In genomic region chr3:156606729-156607128, GRCh38 we compare ENCODE assay signal across 8 cellular contexts. TPM values are rescaled to one million over a fixed set of nuclear protein-coding genes. Genes with fewer than 3 reads are reported as not detected.
A peak's percentile ranks its signal among the peaks of the same experiment; 100 is the strongest.
DNase-seq lines count a peak whose midpoint lies in the region; ATAC-seq and TF ChIP-seq lines count a peak whose summit lies in the region.

No MANE protein-coding gene starts in this region.

- intact Hi-C loops in heart left ventricle (cut with DNase I) (loop anchor here in 3 of 10 donors (2.0 to 10.0 kb wide), 3 partner anchors 52 to 68 kb away; partner anchors contain the start of genes SSR3 (in 1 of the 3) and TIPARP (in 1 of the 3)), right cardiac atrium (cut with DNase I) (loop anchor here in 1 of 4 donors (10.0 kb wide), 1 partner anchor 478 kb away; no protein-coding TSS in a partner anchor), vagina (cut with DNase I) (no loop called here)

- H3K9ac ChIP-seq in HUES48 (ENCODE audit: low read depth, low read length) (no peak overlapping the region), endodermal cell (ENCODE audit: extremely low read depth, low read length, poor library complexity, severe bottlenecking) (no peak overlapping the region)

- H3K4me1 Mint-ChIP-seq in endodermal cell, result peaks cover 29% of the 10 kb centered on the region

- peak overlapping the region in 7 of 12 donors; percentile 69 to 86 (median 71) for H3K27ac ChIP-seq in heart left ventricle
- H3K27ac ChIP-seq in right cardiac atrium (ENCODE audit: low read length), result no peak overlapping the region
- H3K27ac ChIP-seq in HUES48 (ENCODE audit: low read depth, low read length), result no peak overlapping the region
- H3K27ac ChIP-seq in endodermal cell (ENCODE audit: low read depth, low read length), result no peak overlapping the region
- peak overlapping the region; percentile 65 for H3K27ac ChIP-seq in vagina
- H3K27ac ChIP-seq in coronary artery, result no peak overlapping the region

- no peak for ATAC-seq in heart left ventricle
- no peak for ATAC-seq in right cardiac atrium

- no peaks in the 10 kb centered on the region for H3K27me3 ChIP-seq in heart left ventricle
- no peaks in the 10 kb centered on the region for H3K27me3 ChIP-seq in right cardiac atrium (ENCODE audit: control insufficient read depth, insufficient read depth)
- peaks cover 11% of the 10 kb centered on the region; the same call in 1 of the 2 replicates for H3K27me3 ChIP-seq in HUES48 (ENCODE audit: control insufficient read depth, insufficient read depth, low read length)
- no peaks in the 10 kb centered on the region for H3K27me3 ChIP-seq in endodermal cell (ENCODE audit: control insufficient read depth, insufficient read depth, low read length, poor library complexity, severe bottlenecking)
- no peaks in the 10 kb centered on the region for H3K27me3 ChIP-seq in vagina

- H3K4me3 Mint-ChIP-seq in endodermal cell, result peak overlapping the region; percentile 58

- DNase-seq in heart left ventricle, result no peak
- DNase-seq in right cardiac atrium, result no peak
- no peak for DNase-seq in endodermal cell
- DNase-seq in vagina (ENCODE audit: extremely low spot score in 2 of 2), result no peak
- DNase-seq in NAMALWA (ENCODE audit: low spot score), result no peak
- DNase-seq in coronary artery (ENCODE audit: low spot score), result no peak
- DNase-seq in GM03348 (ENCODE audit: low spot score), result no peak

- H3K4me1 ChIP-seq in heart left ventricle (peaks cover 0 to 24% (median 5%) of the 10 kb centered on the region in 12 donors), right cardiac atrium (ENCODE audit: control insufficient read depth, insufficient read depth, low read length) (no peaks in the 10 kb centered on the region), HUES48 (ENCODE audit: control insufficient read depth, insufficient read depth, low read length) (peaks cover 13% of the 10 kb centered on the region), endodermal cell (ENCODE audit: control insufficient read depth, insufficient read depth, low read length) (peaks cover 5% of the 10 kb centered on the region), vagina (peaks cover 22% of the 10 kb centered on the region)

- H3K36me3 Mint-ChIP-seq in endodermal cell (ENCODE audit: low read depth), result no peaks in the 10 kb centered on the region

- peak overlapping the region in 7 of 12 donors; percentile 43 to 59 (median 50) for H3K4me3 ChIP-seq in heart left ventricle
- H3K4me3 ChIP-seq in right cardiac atrium (ENCODE audit: low read length), result no peak overlapping the region
- peak overlapping the region; percentile 67 for H3K4me3 ChIP-seq in HUES48 (ENCODE audit: low read depth, low read length)
- no peak overlapping the region for H3K4me3 ChIP-seq in endodermal cell (ENCODE audit: low read length)
- H3K4me3 ChIP-seq in vagina, result peak overlapping the region in 1 of 2 donors; percentile 41
- no peak overlapping the region for H3K4me3 ChIP-seq in coronary artery

- no peak for TF ChIP-seq CTCF in heart left ventricle (IDR thresholded peaks at IDR 0.05)
- TF ChIP-seq CTCF in endodermal cell (conservative IDR thresholded peaks at IDR 0.05), result no peak
- TF ChIP-seq CTCF in vagina (IDR thresholded peaks at IDR 0.05), result no peak
- no peak for TF ChIP-seq CTCF in coronary artery (IDR thresholded peaks at IDR 0.05)

- H3K27ac Mint-ChIP-seq in endodermal cell, result no peak overlapping the region

- no peak for TF ChIP-seq POLR2A in heart left ventricle (IDR thresholded peaks at IDR 0.05)
- no peak for TF ChIP-seq POLR2A in vagina (IDR thresholded peaks at IDR 0.05)

- 84 to 89% (median 88%) methylated on average over 4 of the region's 4 CpGs for WGBS in heart left ventricle, 4 donors
- WGBS in right cardiac atrium, result 85% methylated on average over 4 of the region's 4 CpGs
- 100% methylated on average over 2 to 4 of the region's 4 CpGs for WGBS in endodermal cell (ENCODE audit: insufficient coverage in 1 of 2, insufficient read length in 1 of 2), 2 experiments

- peaks cover 2% of the 10 kb centered on the region for H3K27me3 Mint-ChIP-seq in endodermal cell (ENCODE audit: insufficient read depth)

- no peaks in the 10 kb centered on the region for H3K9me3 Mint-ChIP-seq in endodermal cell

- no peaks in the 10 kb centered on the region for H3K9me3 ChIP-seq in heart left ventricle
- H3K9me3 ChIP-seq in right cardiac atrium (ENCODE audit: control insufficient read depth, low read length), result no peaks in the 10 kb centered on the region
- H3K9me3 ChIP-seq in HUES48 (ENCODE audit: control insufficient read depth, insufficient read depth, low read length), result no peaks in the 10 kb centered on the region
- H3K9me3 ChIP-seq in endodermal cell (ENCODE audit: control insufficient read depth, low read length), result no peaks in the 10 kb centered on the region
- H3K9me3 ChIP-seq in vagina, result no peaks in the 10 kb centered on the region

- H3K36me3 ChIP-seq in heart left ventricle (no peaks in the 10 kb centered on the region), HUES48 (ENCODE audit: control insufficient read depth, insufficient read depth, low read length) (no peaks in the 10 kb centered on the region), endodermal cell (ENCODE audit: control insufficient read depth, insufficient read depth, low read length) (no peaks in the 10 kb centered on the region), vagina (no peaks in the 10 kb centered on the region)

RNA-seq across cellular contexts. Expression of gene SSR3, which starts 51.8 kb away (rescaled TPM):
- total RNA-seq in heart left ventricle (100 to 1,000 TPM; 171 to 456 (median 197) TPM), right cardiac atrium (100 to 1,000 TPM; 139 to 171 (median 144) TPM), endodermal cell (100 to 1,000 TPM; 187 to 200 TPM), vagina (68.0 TPM)
- polyA plus RNA-seq in heart left ventricle (100 to 1,000 TPM; 112 to 900 TPM), right cardiac atrium (82.4 TPM)
- polyA plus RNA-seq in endodermal cell (2013, experiment 1 of 2), result 163 TPM
- 164 TPM for polyA plus RNA-seq in endodermal cell (2013, experiment 2 of 2)

Comparison
In these comparisons a context has a peak if more than half of its experiments do, and no peak if none do; other contexts are left out.
1. H3K27ac ChIP-seq: peak in heart left ventricle (7 of 12) and vagina (single experiment); none in right cardiac atrium (single experiment), HUES48 (single experiment), endodermal cell (single experiment) and coronary artery (0 of 2).
2. H3K4me3 ChIP-seq: peak in heart left ventricle (7 of 12) and HUES48 (single experiment); none in right cardiac atrium (single experiment), endodermal cell (single experiment) and coronary artery (single experiment).